ENCODE assay signal across 8 cellular contexts in genomic region chr3:37922721-37923575, GRCh38.
DNase-seq lines count a peak whose midpoint lies in the region; ATAC-seq and TF ChIP-seq lines count a peak whose summit lies in the region.

No MANE protein-coding gene starts in this region.

- no peaks in the 10 kb centered on the region for H3K4me1 ChIP-seq in CD8-positive, alpha-beta memory T cell (ENCODE audit: insufficient read depth, low read length)
- no peaks in the 10 kb centered on the region for H3K4me1 ChIP-seq in MM.1S (ENCODE audit: low read length)

- no peak overlapping the region for H3K9ac ChIP-seq in MM.1S (ENCODE audit: low read length)

- DNase-seq in KBM-7 = peak; percentile 73
- DNase-seq in kidney tubule cell (ENCODE audit: low spot score) = peak; percentile 56
- DNase-seq in stimulated activated naive B cell treated with anti-CD40 and anti-IgM and Interleukin-4, amounts not matched to agents 10 μg/mL and 1 μg/mL and 100 μg/mL, for 72 hours = no peak
- no peak for DNase-seq in CD8-positive, alpha-beta memory T cell
- no peak for DNase-seq in MM.1S
- DNase-seq in activated CD4-positive, alpha-beta T cell treated with anti-CD3 and anti-CD28 coated beads for 48 hours = no peak

- peaks cover 0 to 3% (median 0%) of the 10 kb centered on the region in 5 experiments for H3K9me3 Mint-ChIP-seq in brain
- H3K9me3 Mint-ChIP-seq in stimulated activated naive B cell treated with anti-CD40 and anti-IgM and Interleukin-4, amounts not matched to agents 10 μg/mL and 1 μg/mL and 100 μg/mL, for 72 hours = no peaks in the 10 kb centered on the region
- no peaks in the 10 kb centered on the region for H3K9me3 Mint-ChIP-seq in CD8-positive, alpha-beta memory T cell

- no peak overlapping the region for H2AFZ ChIP-seq in MM.1S (ENCODE audit: low read length)

- peaks cover 9% of the 10 kb centered on the region for H3K36me3 Mint-ChIP-seq in brain
- no peaks in the 10 kb centered on the region for H3K36me3 Mint-ChIP-seq in stimulated activated naive B cell treated with anti-CD40 and anti-IgM and Interleukin-4, amounts not matched to agents 10 μg/mL and 1 μg/mL and 100 μg/mL, for 72 hours
- no peaks in the 10 kb centered on the region for H3K36me3 Mint-ChIP-seq in CD8-positive, alpha-beta memory T cell

- H3F3A ChIP-seq in MM.1S (ENCODE audit: insufficient read depth, low read length) = no peaks in the 10 kb centered on the region

- TF ChIP-seq CTCF in brain (conservative IDR thresholded peaks at IDR 0.05) (no peak), MM.1S (IDR thresholded peaks at IDR 0.05; ENCODE audit: low read length) (no peak)

- CTCF ChIA-PET in CD8-positive, alpha-beta memory T cell (lab: Charles Lee) = no interaction called here

- no peaks in the 10 kb centered on the region for H3K9me3 ChIP-seq in CD8-positive, alpha-beta memory T cell (ENCODE audit: low read length)
- H3K9me3 ChIP-seq in MM.1S (replicated peaks; ENCODE audit: insufficient read depth, low read length) = no peaks in the 10 kb centered on the region

- no peaks in the 10 kb centered on the region for H4K20me1 ChIP-seq in MM.1S (ENCODE audit: insufficient read depth, low read length)

- H3K27ac ChIP-seq in CD8-positive, alpha-beta memory T cell (ENCODE audit: low read depth, low read length) = no peak overlapping the region
- no peak overlapping the region for H3K27ac ChIP-seq in MM.1S (ENCODE audit: low read length)

- H3K4me1 Mint-ChIP-seq in brain = peaks cover 67% of the 10 kb centered on the region
- peaks cover 0 to 3% of the 10 kb centered on the region in 2 donors for H3K4me1 Mint-ChIP-seq in stimulated activated naive B cell treated with anti-CD40 and anti-IgM and Interleukin-4, amounts not matched to agents 10 μg/mL and 1 μg/mL and 100 μg/mL, for 72 hours
- H3K4me1 Mint-ChIP-seq in CD8-positive, alpha-beta memory T cell = no peaks in the 10 kb centered on the region

- peak overlapping the region; percentile 51 to 97 (median 82) for H3K27ac Mint-ChIP-seq in brain
- peak overlapping the region; percentile 3 for H3K27ac Mint-ChIP-seq in stimulated activated naive B cell treated with anti-CD40 and anti-IgM and Interleukin-4, amounts not matched to agents 10 μg/mL and 1 μg/mL and 100 μg/mL, for 72 hours
- no peak overlapping the region for H3K27ac Mint-ChIP-seq in CD8-positive, alpha-beta memory T cell

- H3K27me3 ChIP-seq in CD8-positive, alpha-beta memory T cell (ENCODE audit: insufficient read depth, low read length, poor library complexity, severe bottlenecking) = no peaks in the 10 kb centered on the region
- H3K27me3 ChIP-seq in MM.1S (replicated peaks; ENCODE audit: insufficient read depth, low read length) = no peaks in the 10 kb centered on the region

- POLR2A ChIA-PET in CD8-positive, alpha-beta memory T cell (lab: Charles Lee) = no interaction called here

- no peaks in the 10 kb centered on the region for H3K36me3 ChIP-seq in CD8-positive, alpha-beta memory T cell (ENCODE audit: insufficient read depth, low read length)
- H3K36me3 ChIP-seq in MM.1S (replicated peaks; ENCODE audit: insufficient read depth, low read length) = no peaks in the 10 kb centered on the region

- in situ Hi-C loops in KBM-7 (cut with MboI; ENCODE audit: low pct_unique_long_range_greater_than_20kb, low sequenced_read_pairs) = no loop called here

- no peak overlapping the region for H3K4me3 ChIP-seq in CD8-positive, alpha-beta memory T cell (ENCODE audit: low read length)
- no peak overlapping the region for H3K4me3 ChIP-seq in MM.1S (ENCODE audit: low read length)

- no peak overlapping the region for H3K4me2 ChIP-seq in MM.1S (ENCODE audit: low read depth, low read length)

- H3K27me3 Mint-ChIP-seq in brain = no peaks in the 10 kb centered on the region
- no peaks in the 10 kb centered on the region for H3K27me3 Mint-ChIP-seq in stimulated activated naive B cell treated with anti-CD40 and anti-IgM and Interleukin-4, amounts not matched to agents 10 μg/mL and 1 μg/mL and 100 μg/mL, for 72 hours
- H3K27me3 Mint-ChIP-seq in CD8-positive, alpha-beta memory T cell = peaks cover 2 to 3% of the 10 kb centered on the region in 2 donors

- peak overlapping the region in 1 of 5 experiments; percentile 33 for H3K4me3 Mint-ChIP-seq in brain
- H3K4me3 Mint-ChIP-seq in stimulated activated naive B cell treated with anti-CD40 and anti-IgM and Interleukin-4, amounts not matched to agents 10 μg/mL and 1 μg/mL and 100 μg/mL, for 72 hours = no peak overlapping the region
- no peak overlapping the region for H3K4me3 Mint-ChIP-seq in CD8-positive, alpha-beta memory T cell

- ATAC-seq in stimulated activated naive B cell treated with anti-CD40 and anti-IgM and Interleukin-4, amounts not matched to agents 10 μg/mL and 1 μg/mL and 100 μg/mL, for 72 hours (replicated peaks) = peak in 1 of 2 donors; percentile 16
- no peak for ATAC-seq in HG03442 (IDR thresholded peaks at IDR 0.05; ENCODE audit: unreplicated experiment)

- no peaks in the 10 kb centered on the region for H3K9me2 ChIP-seq in MM.1S (replicated peaks; ENCODE audit: insufficient read depth, low read length)

- no peaks in the 10 kb centered on the region for H3K79me2 ChIP-seq in MM.1S (ENCODE audit: low read length)

Comparison
In these comparisons a context has a peak if more than half of its experiments do, and no peak if none do; other contexts are left out.
1. DNase-seq: peak in KBM-7 (single experiment) and kidney tubule cell (single experiment); none in stimulated activated naive B cell treated with anti-CD40 and anti-IgM and Interleukin-4, amounts not matched to agents 10 μg/mL and 1 μg/mL and 100 μg/mL, for 72 hours (single experiment), CD8-positive, alpha-beta memory T cell (0 of 5), MM.1S (single experiment) and activated CD4-positive, alpha-beta T cell treated with anti-CD3 and anti-CD28 coated beads for 48 hours (single experiment).
2. H3K27ac Mint-ChIP-seq: peak in brain (5 of 5) and stimulated activated naive B cell treated with anti-CD40 and anti-IgM and Interleukin-4, amounts not matched to agents 10 μg/mL and 1 μg/mL and 100 μg/mL, for 72 hours (single experiment); none in CD8-positive, alpha-beta memory T cell (0 of 8).